Comparison of ENCODE assay signal across 28 cellular contexts in the genomic region with DNA sequence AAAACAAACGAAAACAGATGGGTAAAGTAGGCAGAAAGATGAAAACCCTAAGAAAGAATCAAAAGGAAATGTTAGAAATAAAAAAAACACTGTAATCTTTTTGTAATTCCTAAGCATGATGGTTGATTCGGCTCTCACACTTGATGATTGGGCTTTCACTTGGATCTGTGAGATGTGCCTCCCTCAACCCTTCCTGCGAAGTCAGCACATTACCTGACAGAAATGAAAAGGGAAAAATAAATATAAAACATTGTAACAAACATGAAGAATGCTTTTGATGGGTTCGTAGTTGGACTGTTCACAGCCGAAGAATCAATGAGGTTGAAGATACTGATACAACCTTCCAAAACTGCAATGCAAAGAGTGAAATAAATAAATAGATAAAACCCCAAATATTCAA.
"Had no signal": no experiment of that assay in that cellular context is flagged by ENCODE, and none has a peak within 500 bp of the region (broad histone marks: within the 10 kb centered on the region; RNA-seq: fewer than 3 reads in every experiment).

No MANE protein-coding gene starts in this region.

- H3K27me3 ChIP-seq: colonic mucosa, dorsolateral prefrontal cortex, esophagus muscularis mucosa, esophagus squamous epithelium, foreskin keratinocyte, gastrocnemius medialis, gastroesophageal sphincter, heart left ventricle, hepatocyte had no signal

- H3K9me3 ChIP-seq: colonic mucosa had no signal

- H3K79me2 ChIP-seq: hepatocyte had no signal

- H3K4me3 ChIP-seq: colonic mucosa, coronary artery, dorsolateral prefrontal cortex, esophagus muscularis mucosa, esophagus squamous epithelium, gastrocnemius medialis, gastroesophageal sphincter, heart left ventricle, heart right ventricle, hepatocyte had no signal

- H3K4me1 ChIP-seq: colonic mucosa, esophagus muscularis mucosa, esophagus squamous epithelium, foreskin keratinocyte, gastrocnemius medialis, gastroesophageal sphincter, heart left ventricle had no signal

- ATAC-seq: effector memory CD8-positive, alpha-beta T cell; esophagus mucosa; foreskin keratinocyte; gastrocnemius medialis; gastroesophageal sphincter; heart left ventricle; heart right ventricle had no signal

- H3K27ac ChIP-seq: colonic mucosa, coronary artery, dorsolateral prefrontal cortex, epithelial cell of prostate, esophagus muscularis mucosa, esophagus squamous epithelium, foreskin keratinocyte, gastrocnemius medialis, gastroesophageal sphincter, heart left ventricle, heart right ventricle, hepatocyte had no signal

- DNase-seq: colonic mucosa; cortex of kidney; dermis blood vessel endothelial cell; dorsolateral prefrontal cortex; effector CD4-positive, alpha-beta T cell; effector CD8-positive, alpha-beta T cell; effector memory CD4-positive, alpha-beta T cell; effector memory CD8-positive, alpha-beta T cell; endodermal cell; erythroblast; esophagus squamous epithelium; foreskin fibroblast; foreskin keratinocyte; foreskin melanocyte; gastrocnemius medialis; glutamatergic neuron; head of caudate nucleus; heart left ventricle; heart right ventricle had no signal

- H3K4me2 ChIP-seq: hepatocyte had no signal

- FAIRE-seq: endometrium, endothelial cell of umbilical vein, frontal cortex had no signal

- H2AFZ ChIP-seq: hepatocyte had no signal

- H3K36me3 ChIP-seq: colonic mucosa, esophagus muscularis mucosa, esophagus squamous epithelium, gastrocnemius medialis, gastroesophageal sphincter, heart left ventricle, heart right ventricle had no signal
